ENCODE assay signal across 21 cellular contexts in genomic region chr9:136246849-136247550, GRCh38. TPM values are rescaled to one million over a fixed set of nuclear protein-coding genes. Genes with fewer than 3 reads are reported as not detected.
DNase-seq lines count a peak whose midpoint lies in the region; ATAC-seq and TF ChIP-seq lines count a peak whose summit lies in the region.
"Had no signal": no experiment of that assay in that cellular context is flagged by ENCODE, and none has a peak within 500 bp of the region (broad histone marks: within the 10 kb centered on the region; RNA-seq: fewer than 3 reads in every experiment).

No MANE protein-coding gene starts in this region.

- DNase-seq in T-helper 1 cell (no peak), neural progenitor cell (ENCODE audit: low spot score) (no peak), midbrain (lab: John Stamatoyannopoulos, UW) (no peak)
- DNase-seq in CD4-positive, alpha-beta T cell = no peak
- DNase-seq in activated CD4-positive, alpha-beta memory T cell treated with anti-CD3 and anti-CD28 coated beads for 36 hours = no peak
- DNase-seq: C1 segment of cervical spinal cord; KG1; NCI-H1092; NCI-H1694; NCI-H345; NCI-H526 treated with DMSO at 0.1 percent for 48 hours; NK-92 treated with Interleukin-12 subunit alpha and Interleukin-12 subunit beta, amount 100 ng/mL, for 24 hours had no signal

- H4K20me1 ChIP-seq in neural progenitor cell (ENCODE audit: low read depth) = peaks cover 33% of the 10 kb centered on the region

- H3K4me2 ChIP-seq in neural progenitor cell = no peak overlapping the region
- H3K4me2 ChIP-seq: GM23338 had no signal

- H3K9ac ChIP-seq in neural progenitor cell = no peak overlapping the region

- intact Hi-C loops in CD4-positive, alpha-beta T cell (cut with DNase I, micrococcal nuclease) = loop anchor here (1.0 to 10.0 kb wide), 6 partner anchors 20 to 340 kb away; partner anchors contain the start of genes UBAC1 (in 2 of the 2), CAMSAP1 (in 1 of the 2), DNLZ (in 1 of the 2) and SEC16A (in 1 of the 2)
- intact Hi-C loops in activated CD4-positive, alpha-beta memory T cell treated with anti-CD3 and anti-CD28 coated beads for 36 hours (cut with micrococcal nuclease) = loop anchor here (10.0 kb wide), 3 partner anchors 282 to 1358 kb away; partner anchors contain the start of genes ARRDC1, NOTCH1 and UBAC1

- H3K4me3 Mint-ChIP-seq in T-helper 1 cell treated with Interleukin-12 subunit alpha and Interleukin-12 subunit beta and Interleukin-4 antibody, amounts not matched to agents 30 μg/mL and 1 μg/mL, for 36 hours = peak overlapping the region; percentile 37
- H3K4me3 Mint-ChIP-seq in CD4-positive, alpha-beta T cell = peak overlapping the region; percentile 38
- H3K4me3 Mint-ChIP-seq in brain = peak overlapping the region; percentile 19 to 67 (median 57)
- H3K4me3 Mint-ChIP-seq in neural progenitor cell = peak overlapping the region; percentile 65
- H3K4me3 Mint-ChIP-seq in activated CD4-positive, alpha-beta memory T cell treated with anti-CD3 and anti-CD28 coated beads for 36 hours = no peak overlapping the region

- H3F3A ChIP-seq in neural progenitor cell (ENCODE audit: low read depth) = peaks cover 13% of the 10 kb centered on the region

- no peak overlapping the region for H3K4me3 ChIP-seq in neural progenitor cell

- H3K27ac ChIP-seq in CD4-positive, alpha-beta T cell (ENCODE audit: low read depth, low read length) = no peak overlapping the region
- no peak overlapping the region for H3K27ac ChIP-seq in neural progenitor cell
- H3K27ac ChIP-seq: 22Rv1, HL-60, RWPE1, SJSA1 had no signal

- no peak for TF ChIP-seq CTCF in CD4-positive, alpha-beta T cell (IDR thresholded peaks at IDR 0.05)
- TF ChIP-seq CTCF in brain (conservative IDR thresholded peaks at IDR 0.05) (no peak), neural progenitor cell (IDR thresholded peaks at IDR 0.05) (no peak)

- H3K9me3 ChIP-seq in CD4-positive, alpha-beta T cell (ENCODE audit: control insufficient read depth, low read length) = no peaks in the 10 kb centered on the region
- H3K9me3 ChIP-seq in neural progenitor cell (ENCODE audit: low read depth) = no peaks in the 10 kb centered on the region

- H3K79me2 ChIP-seq in neural progenitor cell (ENCODE audit: low read depth) = peaks cover 32% of the 10 kb centered on the region

- CTCF ChIA-PET in CD4-positive, alpha-beta T cell (lab: Charles Lee) = interaction anchor here (1.8 kb wide), 1 partner anchor 20 kb away, joined by 4 read pairs; no protein-coding TSS in a partner anchor
- CTCF ChIA-PET in activated CD4-positive, alpha-beta memory T cell treated with anti-CD3 and anti-CD28 coated beads for 36 hours (lab: Charles Lee) = interaction anchor here (0.9 kb wide), 1 partner anchor 21 kb away, joined by 3 read pairs; no protein-coding TSS in a partner anchor

- H3K27ac Mint-ChIP-seq in T-helper 1 cell treated with Interleukin-12 subunit alpha and Interleukin-12 subunit beta and Interleukin-4 antibody, amounts not matched to agents 30 μg/mL and 1 μg/mL, for 36 hours = peak overlapping the region; percentile 57
- H3K27ac Mint-ChIP-seq in CD4-positive, alpha-beta T cell = no peak overlapping the region
- H3K27ac Mint-ChIP-seq in brain = peak overlapping the region in 4 of 5 experiments; percentile 28 to 89 (median 42)
- no peak overlapping the region for H3K27ac Mint-ChIP-seq in neural progenitor cell
- no peak overlapping the region for H3K27ac Mint-ChIP-seq in activated CD4-positive, alpha-beta memory T cell treated with anti-CD3 and anti-CD28 coated beads for 36 hours
- H3K27ac Mint-ChIP-seq: GM23338 had no signal

- peaks cover 26% of the 10 kb centered on the region for H3K4me1 ChIP-seq in neural progenitor cell

- H3K27me3 ChIP-seq in CD4-positive, alpha-beta T cell (ENCODE audit: control insufficient read depth, insufficient read depth, low read length) = no peaks in the 10 kb centered on the region
- peaks cover 9% of the 10 kb centered on the region for H3K27me3 ChIP-seq in neural progenitor cell

- POLR2A ChIA-PET in CD4-positive, alpha-beta T cell (lab: Charles Lee) = interaction anchor here (2.5 kb wide), 1 partner anchor 20 kb away, joined by 7 read pairs; no protein-coding TSS in a partner anchor
- POLR2A ChIA-PET in activated CD4-positive, alpha-beta memory T cell treated with anti-CD3 and anti-CD28 coated beads for 36 hours (lab: Charles Lee) = no interaction called here

- no peak overlapping the region for H2AFZ ChIP-seq in neural progenitor cell (replicated peaks)

- H3K9me3 Mint-ChIP-seq in T-helper 1 cell treated with Interleukin-12 subunit alpha and Interleukin-12 subunit beta and Interleukin-4 antibody, amounts not matched to agents 30 μg/mL and 1 μg/mL, for 36 hours = no peaks in the 10 kb centered on the region
- H3K9me3 Mint-ChIP-seq in CD4-positive, alpha-beta T cell = no peaks in the 10 kb centered on the region
- peaks cover 0 to 5% (median 0%) of the 10 kb centered on the region in 5 experiments for H3K9me3 Mint-ChIP-seq in brain
- no peaks in the 10 kb centered on the region for H3K9me3 Mint-ChIP-seq in neural progenitor cell
- H3K9me3 Mint-ChIP-seq in activated CD4-positive, alpha-beta memory T cell treated with anti-CD3 and anti-CD28 coated beads for 36 hours = no peaks in the 10 kb centered on the region
- H3K9me3 Mint-ChIP-seq: GM23338 had no signal

- ATAC-seq in CD4-positive, alpha-beta T cell (ENCODE audit: poor library complexity) = no peak
- ATAC-seq in GM18861 (IDR thresholded peaks at IDR 0.05; ENCODE audit: unreplicated experiment) = no peak

- peaks cover 24% of the 10 kb centered on the region for H3K4me1 Mint-ChIP-seq in T-helper 1 cell treated with Interleukin-12 subunit alpha and Interleukin-12 subunit beta and Interleukin-4 antibody, amounts not matched to agents 30 μg/mL and 1 μg/mL, for 36 hours (ENCODE audit: low read depth)
- H3K4me1 Mint-ChIP-seq in CD4-positive, alpha-beta T cell (ENCODE audit: low read depth) = peaks cover 32% of the 10 kb centered on the region
- H3K4me1 Mint-ChIP-seq in brain = peaks cover 69% of the 10 kb centered on the region
- peaks cover 50% of the 10 kb centered on the region for H3K4me1 Mint-ChIP-seq in neural progenitor cell
- H3K4me1 Mint-ChIP-seq in activated CD4-positive, alpha-beta memory T cell treated with anti-CD3 and anti-CD28 coated beads for 36 hours (ENCODE audit: low read depth) = peaks cover 32% of the 10 kb centered on the region

- H3K27me3 Mint-ChIP-seq in T-helper 1 cell treated with Interleukin-12 subunit alpha and Interleukin-12 subunit beta and Interleukin-4 antibody, amounts not matched to agents 30 μg/mL and 1 μg/mL, for 36 hours (ENCODE audit: low read depth) = peaks cover 4% of the 10 kb centered on the region
- H3K27me3 Mint-ChIP-seq in CD4-positive, alpha-beta T cell = no peaks in the 10 kb centered on the region
- H3K27me3 Mint-ChIP-seq in brain = peaks cover 7% of the 10 kb centered on the region
- peaks cover 17% of the 10 kb centered on the region for H3K27me3 Mint-ChIP-seq in neural progenitor cell (ENCODE audit: insufficient read depth, low read depth)
- H3K27me3 Mint-ChIP-seq in activated CD4-positive, alpha-beta memory T cell treated with anti-CD3 and anti-CD28 coated beads for 36 hours = no peaks in the 10 kb centered on the region

- no peaks in the 10 kb centered on the region for H3K36me3 Mint-ChIP-seq in T-helper 1 cell treated with Interleukin-12 subunit alpha and Interleukin-12 subunit beta and Interleukin-4 antibody, amounts not matched to agents 30 μg/mL and 1 μg/mL, for 36 hours (ENCODE audit: low read depth)
- H3K36me3 Mint-ChIP-seq in CD4-positive, alpha-beta T cell (ENCODE audit: low read depth) = peaks cover 7% of the 10 kb centered on the region
- H3K36me3 Mint-ChIP-seq in brain = no peaks in the 10 kb centered on the region
- H3K36me3 Mint-ChIP-seq in neural progenitor cell = no peaks in the 10 kb centered on the region
- H3K36me3 Mint-ChIP-seq in activated CD4-positive, alpha-beta memory T cell treated with anti-CD3 and anti-CD28 coated beads for 36 hours = no peaks in the 10 kb centered on the region

- no peaks in the 10 kb centered on the region for H3K36me3 ChIP-seq in neural progenitor cell

RNA-seq across cellular contexts. Expression of gene QSOX2, which starts 1.4 kb away (rescaled TPM):
- 10 to 100 TPM; 14.4 TPM for total RNA-seq in CD4-positive, alpha-beta T cell
- polyA plus RNA-seq in brain (ENCODE audit: insufficient read depth, low read depth, low replicate concordance) = 33.2 TPM
- 17.1 and 19.6 TPM in 2 replicates for total RNA-seq in neural progenitor cell (ENCODE audit: low replicate concordance)
- 10 to 100 TPM; 19.0 to 19.4 TPM for total RNA-seq in activated CD4-positive, alpha-beta memory T cell treated with anti-CD3 and anti-CD28 coated beads for 36 hours

RNA-seq across cellular contexts. Expression of gene LHX3, which starts 42.1 kb away (rescaled TPM):
- under 1 TPM; 0.11 to 0.16 TPM for total RNA-seq in CD4-positive, alpha-beta T cell
- polyA plus RNA-seq in brain (ENCODE audit: insufficient read depth, low read depth, low replicate concordance) = 1.6 TPM
- not detected in 2 replicates for total RNA-seq in neural progenitor cell (ENCODE audit: low replicate concordance)
- total RNA-seq in activated CD4-positive, alpha-beta memory T cell treated with anti-CD3 and anti-CD28 coated beads for 36 hours = not detected
- total RNA-seq: GM23338, SJSA1 had no signal

RNA-seq across cellular contexts. Expression of gene CCDC187, which starts 56.9 kb away (rescaled TPM):
- not detected for total RNA-seq in CD4-positive, alpha-beta T cell
- polyA plus RNA-seq in brain (ENCODE audit: insufficient read depth, low read depth, low replicate concordance) = 5.3 TPM
- 0.09 TPM in 1 of 2 replicates, not detected in the other for total RNA-seq in neural progenitor cell (ENCODE audit: low replicate concordance)
- total RNA-seq in activated CD4-positive, alpha-beta memory T cell treated with anti-CD3 and anti-CD28 coated beads for 36 hours = not detected
- total RNA-seq: MCF 10A, SJSA1 had no signal
- polyA plus RNA-seq: GM23338 had no signal

Comparison
In these comparisons a context has a peak if more than half of its experiments do, and no peak if none do; other contexts are left out.
1. H3K27ac Mint-ChIP-seq: peak in T-helper 1 cell treated with Interleukin-12 subunit alpha and Interleukin-12 subunit beta and Interleukin-4 antibody, amounts not matched to agents 30 μg/mL and 1 μg/mL, for 36 hours (single experiment) and brain (4 of 5); none in CD4-positive, alpha-beta T cell (single experiment), neural progenitor cell (single experiment) and activated CD4-positive, alpha-beta memory T cell treated with anti-CD3 and anti-CD28 coated beads for 36 hours (single experiment).